Comparison of ENCODE assay signal across 35 cellular contexts in the genomic region with DNA sequence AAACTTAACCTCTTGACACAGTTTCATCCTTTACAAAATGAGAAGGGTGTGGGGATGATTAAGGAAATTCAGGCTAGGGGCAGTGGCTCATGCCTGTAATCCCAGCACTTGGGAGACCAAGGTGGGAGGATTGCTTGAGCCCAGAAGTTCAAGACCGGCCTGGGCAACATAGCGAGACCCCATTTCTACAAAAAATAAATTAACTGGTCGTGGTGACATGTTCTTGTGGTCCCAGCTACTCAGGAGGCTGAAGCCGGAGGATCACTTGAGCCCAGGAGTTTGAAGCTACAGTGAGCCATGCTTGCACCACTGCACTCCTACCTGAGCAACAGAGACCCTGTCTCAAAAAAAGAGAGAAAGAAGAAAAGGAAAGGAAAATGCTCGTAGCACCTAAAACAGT.
"Had no signal": no experiment of that assay in that cellular context is flagged by ENCODE, and none has a peak within 500 bp of the region (broad histone marks: within the 10 kb centered on the region; RNA-seq: fewer than 3 reads in every experiment).

No MANE protein-coding gene starts in this region.

- H3K36me3 ChIP-seq: ascending aorta, cardiac muscle cell had no signal

- H3K9me3 ChIP-seq: ascending aorta had no signal

- H3K4me3 ChIP-seq: ascending aorta, cardiac muscle cell, PC-9 had no signal

- H3K27me3 ChIP-seq: ascending aorta, cardiac muscle cell had no signal

- H3K4me1 ChIP-seq: ascending aorta had no signal

- H3K36me3 Mint-ChIP-seq: activated naive CD4-positive, alpha-beta T cell treated with anti-CD3 and anti-CD28 coated beads, Interleukin-2, amount 50 U/mL, for 24 hours; activated naive CD8-positive, alpha-beta T cell treated with anti-CD3 and anti-CD28 coated beads, Interleukin-2, amount 10 ng/mL, durations not matched to agents 7 days and 5 days had no signal

- H3K4me3 Mint-ChIP-seq: activated B cell treated with CpG ODN at 0.5 μM for 24 hours; activated CD4-positive, alpha-beta memory T cell treated with anti-CD3 and anti-CD28 coated beads, Interleukin-2, amount 10 ng/mL, durations not matched to agents 7 days and 5 days; activated naive CD4-positive, alpha-beta T cell treated with anti-CD3 and anti-CD28 coated beads, Interleukin-2, amount 50 U/mL, for 24 hours; activated naive CD8-positive, alpha-beta T cell treated with anti-CD3 and anti-CD28 coated beads, Interleukin-2, amount 10 ng/mL, durations not matched to agents 7 days and 5 days; activated T-cell treated with anti-CD3 and anti-CD28 coated beads, Interleukin-2, amount 50 U/mL, for 72 hours; activated T-helper 17 cell treated with anti-CD3 and anti-CD28 coated beads, Interleukin-2, amount 50 U/mL, for 72 hours; central memory CD8-positive, alpha-beta T cell had no signal

- ATAC-seq: activated T-cell treated with anti-CD3 and anti-CD28 coated beads, Interleukin-2, amount 50 U/mL, for 72 hours; activated T-helper 17 cell treated with anti-CD3 and anti-CD28 coated beads, Interleukin-2, amount 50 U/mL, for 72 hours had no signal

- DNase-seq: activated B cell treated with CpG ODN at 0.5 μM for 24 hours; activated CD4-positive, alpha-beta memory T cell treated with anti-CD3 and anti-CD28 coated beads, Interleukin-2, amount 10 ng/mL, durations not matched to agents 7 days and 5 days; activated CD4-positive, alpha-beta T cell treated with anti-CD3 and anti-CD28 coated beads for 4 hours; activated CD4-positive, alpha-beta T cell treated with anti-CD3 and anti-CD28 coated beads, Interleukin-2, amount 50 U/mL, for 1 hour; activated CD4-positive, CD25-positive, alpha-beta regulatory T cell treated with anti-CD3 and anti-CD28 coated beads, Interleukin-2, amount 50 U/mL, for 72 hours; activated effector memory CD4-positive, alpha-beta T cell treated with anti-CD3 and anti-CD28 coated beads, Interleukin-2, amount 50 U/mL, for 16 hours; activated naive CD4-positive, alpha-beta T cell treated with Interleukin-2 at 50 U/mL for 16 hours; activated naive CD8-positive, alpha-beta T cell treated with anti-CD3 and anti-CD28 coated beads, Interleukin-2, amount 10 ng/mL, durations not matched to agents 7 days and 5 days; activated T-cell treated with anti-CD3 and anti-CD28 coated beads, Interleukin-2, amount 50 U/mL, for 1 hour; activated T-cell treated with anti-CD3 and anti-CD28 coated beads, Interleukin-2, amount 50 U/mL, for 72 hours; amygdala; NCI-H1092 treated with DMSO at 0.1 percent for 48 hours; NCI-H1417; NCI-H146; NCI-H187; NCI-H2029 treated with DMSO at 0.1 percent for 48 hours; NCI-H2107; NCI-H2171; NCI-H510A; NCI-H526; NCI-H748 treated with DMSO at 0.1 percent for 48 hours; NK-92 treated with Interleukin-12 subunit alpha and Interleukin-12 subunit beta, amount 100 ng/mL, for 24 hours; PC-9; Right ventricle myocardium superior; SW 1271; T-helper 1 cell; T-helper 2 cell; T-helper 9 cell had no signal

- H3K9me3 Mint-ChIP-seq: activated B cell treated with CpG ODN at 0.5 μM for 24 hours; activated CD4-positive, alpha-beta memory T cell treated with anti-CD3 and anti-CD28 coated beads, Interleukin-2, amount 10 ng/mL, durations not matched to agents 7 days and 5 days; activated naive CD4-positive, alpha-beta T cell treated with anti-CD3 and anti-CD28 coated beads, Interleukin-2, amount 50 U/mL, for 24 hours; activated naive CD8-positive, alpha-beta T cell treated with anti-CD3 and anti-CD28 coated beads, Interleukin-2, amount 10 ng/mL, durations not matched to agents 7 days and 5 days; activated T-cell treated with anti-CD3 and anti-CD28 coated beads, Interleukin-2, amount 50 U/mL, for 72 hours; activated T-helper 17 cell treated with anti-CD3 and anti-CD28 coated beads, Interleukin-2, amount 50 U/mL, for 72 hours; central memory CD8-positive, alpha-beta T cell had no signal

- H3K27ac Mint-ChIP-seq: activated B cell treated with CpG ODN at 0.5 μM for 24 hours; activated CD4-positive, alpha-beta memory T cell treated with anti-CD3 and anti-CD28 coated beads, Interleukin-2, amount 10 ng/mL, durations not matched to agents 7 days and 5 days; activated naive CD4-positive, alpha-beta T cell treated with anti-CD3 and anti-CD28 coated beads, Interleukin-2, amount 50 U/mL, for 24 hours; activated naive CD8-positive, alpha-beta T cell treated with anti-CD3 and anti-CD28 coated beads, Interleukin-2, amount 10 ng/mL, durations not matched to agents 7 days and 5 days; activated T-cell treated with anti-CD3 and anti-CD28 coated beads, Interleukin-2, amount 50 U/mL, for 72 hours; activated T-helper 17 cell treated with anti-CD3 and anti-CD28 coated beads, Interleukin-2, amount 50 U/mL, for 72 hours had no signal

- H3K27ac ChIP-seq: ascending aorta, cardiac muscle cell, VCaP had no signal

- FAIRE-seq: RCC 7860 had no signal

- H3K27me3 Mint-ChIP-seq: activated B cell treated with CpG ODN at 0.5 μM for 24 hours; activated CD4-positive, alpha-beta memory T cell treated with anti-CD3 and anti-CD28 coated beads, Interleukin-2, amount 10 ng/mL, durations not matched to agents 7 days and 5 days; activated naive CD4-positive, alpha-beta T cell treated with anti-CD3 and anti-CD28 coated beads, Interleukin-2, amount 50 U/mL, for 24 hours; activated naive CD8-positive, alpha-beta T cell treated with anti-CD3 and anti-CD28 coated beads, Interleukin-2, amount 10 ng/mL, durations not matched to agents 7 days and 5 days; activated T-helper 17 cell treated with anti-CD3 and anti-CD28 coated beads, Interleukin-2, amount 50 U/mL, for 72 hours; central memory CD8-positive, alpha-beta T cell had no signal

- H3K4me1 Mint-ChIP-seq: activated CD4-positive, alpha-beta memory T cell treated with anti-CD3 and anti-CD28 coated beads, Interleukin-2, amount 10 ng/mL, durations not matched to agents 7 days and 5 days; activated naive CD8-positive, alpha-beta T cell treated with anti-CD3 and anti-CD28 coated beads, Interleukin-2, amount 10 ng/mL, durations not matched to agents 7 days and 5 days; activated T-helper 17 cell treated with anti-CD3 and anti-CD28 coated beads, Interleukin-2, amount 50 U/mL, for 72 hours; central memory CD8-positive, alpha-beta T cell had no signal

- H3K4me2 ChIP-seq: PC-9 had no signal

- H2AFZ ChIP-seq: PC-9 had no signal
